ENCODE assay signal across 8 cellular contexts in the genomic region with DNA sequence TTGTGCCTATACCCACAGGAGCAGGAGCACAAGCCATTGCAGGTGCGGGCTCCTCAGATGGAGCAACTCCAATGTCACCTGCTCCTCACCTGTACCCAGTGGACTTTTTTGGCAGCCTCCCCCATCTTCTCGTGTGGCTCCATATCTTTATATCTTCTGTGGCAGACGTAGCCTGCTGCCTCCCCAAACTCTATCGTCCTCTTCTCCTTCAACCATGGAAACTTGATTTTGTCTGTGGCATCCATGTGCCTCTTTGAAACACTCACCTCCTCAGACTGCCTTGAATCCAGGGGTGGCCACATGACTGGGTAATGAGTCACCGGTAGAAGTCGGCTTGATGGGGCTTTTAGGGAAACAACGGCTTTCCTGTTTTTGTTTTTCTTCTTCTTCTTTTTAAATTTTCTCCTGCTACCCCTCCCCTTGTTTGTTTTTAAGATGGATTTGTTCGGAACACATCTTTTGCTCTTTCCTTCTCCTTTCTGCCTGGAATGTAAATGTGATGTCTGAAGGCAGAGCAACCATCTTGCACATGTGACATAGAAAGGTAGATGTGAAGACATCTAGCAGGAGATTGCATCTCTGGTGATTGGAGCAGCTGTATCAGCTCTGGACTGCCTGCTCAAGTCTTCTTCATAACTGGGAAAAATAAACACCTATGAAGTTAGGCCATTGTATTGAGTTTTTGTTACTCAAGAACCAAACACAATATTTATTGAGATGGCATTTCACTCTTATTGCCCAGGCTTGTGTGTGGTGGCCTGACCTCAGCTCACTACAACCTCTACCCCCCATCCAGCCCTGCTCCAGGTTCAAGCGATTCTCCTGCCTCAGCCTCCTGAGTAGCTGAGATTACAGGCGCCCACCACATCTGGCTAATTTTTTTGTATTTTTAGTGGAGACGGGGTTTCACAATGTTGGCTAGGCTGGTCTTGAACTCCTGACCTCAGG.
DNase-seq lines count a peak whose midpoint lies in the region; ATAC-seq and TF ChIP-seq lines count a peak whose summit lies in the region.

No MANE protein-coding gene starts in this region.

- no peak overlapping the region for H3K4me3 ChIP-seq in right atrium auricular region

- H3K4me1 ChIP-seq in right atrium auricular region, result peaks cover 0 to 21% of the 10 kb centered on the region in 2 donors

- DNase-seq in right atrium auricular region (ENCODE audit: low spot score), result no peak
- no peak for DNase-seq in cardiac septum (ENCODE audit: low spot score)
- DNase-seq in activated T-cell treated with anti-CD3 and anti-CD28 coated beads, Interleukin-2, amount 50 U/mL, for 24 hours, result peak; percentile 63
- DNase-seq in glomerular endothelial cell (ENCODE audit: extremely low read depth, low read depth, low spot score), result peak; percentile 51
- peak; percentile 50 to 66 for DNase-seq in stimulated activated naive CD8-positive, alpha-beta T cell treated with anti-CD3 and anti-CD28 coated beads, Interleukin-15, amount 100 ng/mL, for 72 hours
- no peak for DNase-seq in GM10248 (ENCODE audit: extremely low spot score)

- H3K4me1 Mint-ChIP-seq in activated T-cell treated with anti-CD3 and anti-CD28 coated beads, Interleukin-2, amount 50 U/mL, for 24 hours (ENCODE audit: low read depth), result peaks cover 92% of the 10 kb centered on the region
- H3K4me1 Mint-ChIP-seq in stimulated activated naive CD8-positive, alpha-beta T cell treated with anti-CD3 and anti-CD28 coated beads, Interleukin-15, amount 100 ng/mL, for 72 hours, result peaks cover 88% of the 10 kb centered on the region

- ATAC-seq in stimulated activated naive CD8-positive, alpha-beta T cell treated with anti-CD3 and anti-CD28 coated beads, Interleukin-15, amount 100 ng/mL, for 72 hours, result peak; percentile 41
- no peak for ATAC-seq in GM21529 (IDR thresholded peaks at IDR 0.05; ENCODE audit: unreplicated experiment)
- ATAC-seq in GM18909 (IDR thresholded peaks at IDR 0.05; ENCODE audit: poor library complexity, unreplicated experiment), result no peak

- H3K9me3 ChIP-seq in right atrium auricular region, result no peaks in the 10 kb centered on the region

- CTCF ChIA-PET in GM10248 (lab: Yijun Ruan, JAX), result interaction anchor here (0.7 to 20.8 kb wide), 3 partner anchors 21 to 265 kb away, joined by 3 to 252 read pairs (median 4); no protein-coding TSS in a partner anchor

- intact Hi-C loops in cardiac septum (cut with DNase I), result no loop called here

- no peaks in the 10 kb centered on the region for H3K36me3 ChIP-seq in right atrium auricular region

- H3K27ac ChIP-seq in right atrium auricular region, result peak overlapping the region; percentile 52 to 80

- H3K27me3 Mint-ChIP-seq in activated T-cell treated with anti-CD3 and anti-CD28 coated beads, Interleukin-2, amount 50 U/mL, for 24 hours, result no peaks in the 10 kb centered on the region
- H3K27me3 Mint-ChIP-seq in stimulated activated naive CD8-positive, alpha-beta T cell treated with anti-CD3 and anti-CD28 coated beads, Interleukin-15, amount 100 ng/mL, for 72 hours, result no peaks in the 10 kb centered on the region

- peak overlapping the region; percentile 37 for H3K4me3 Mint-ChIP-seq in activated T-cell treated with anti-CD3 and anti-CD28 coated beads, Interleukin-2, amount 50 U/mL, for 24 hours
- peak overlapping the region; percentile 36 to 70 for H3K4me3 Mint-ChIP-seq in stimulated activated naive CD8-positive, alpha-beta T cell treated with anti-CD3 and anti-CD28 coated beads, Interleukin-15, amount 100 ng/mL, for 72 hours

- H3K9me3 Mint-ChIP-seq in activated T-cell treated with anti-CD3 and anti-CD28 coated beads, Interleukin-2, amount 50 U/mL, for 24 hours, result peaks cover 11% of the 10 kb centered on the region
- H3K9me3 Mint-ChIP-seq in stimulated activated naive CD8-positive, alpha-beta T cell treated with anti-CD3 and anti-CD28 coated beads, Interleukin-15, amount 100 ng/mL, for 72 hours, result peaks cover 6 to 16% of the 10 kb centered on the region in 2 donors

- H3K36me3 Mint-ChIP-seq in activated T-cell treated with anti-CD3 and anti-CD28 coated beads, Interleukin-2, amount 50 U/mL, for 24 hours (ENCODE audit: low read depth), result peaks cover 54% of the 10 kb centered on the region

- POLR2A ChIA-PET in GM10248 (lab: Yijun Ruan, JAX), result interaction anchor here (0.7 kb wide), 1 partner anchor 183 kb away, joined by 5 read pairs; no protein-coding TSS in a partner anchor

- peak overlapping the region; percentile 96 for H3K27ac Mint-ChIP-seq in activated T-cell treated with anti-CD3 and anti-CD28 coated beads, Interleukin-2, amount 50 U/mL, for 24 hours
- H3K27ac Mint-ChIP-seq in stimulated activated naive CD8-positive, alpha-beta T cell treated with anti-CD3 and anti-CD28 coated beads, Interleukin-15, amount 100 ng/mL, for 72 hours, result peak overlapping the region; percentile 88 to 98

- TF ChIP-seq CTCF in right atrium auricular region (IDR thresholded peaks at IDR 0.05) (no peak), GM10248 (IDR thresholded peaks at IDR 0.05; ENCODE audit: control extremely low read depth, extremely low read depth, low read depth, missing control alignments) (no peak)

- no peaks in the 10 kb centered on the region for H3K27me3 ChIP-seq in right atrium auricular region

Comparison
In these comparisons a context has a peak if more than half of its experiments do, and no peak if none do; other contexts are left out.
1. DNase-seq: peak in activated T-cell treated with anti-CD3 and anti-CD28 coated beads, Interleukin-2, amount 50 U/mL, for 24 hours (single experiment), glomerular endothelial cell (single experiment) and stimulated activated naive CD8-positive, alpha-beta T cell treated with anti-CD3 and anti-CD28 coated beads, Interleukin-15, amount 100 ng/mL, for 72 hours (2 of 2); none in right atrium auricular region (single experiment), cardiac septum (single experiment) and GM10248 (single experiment).